ENCODE assay signal across 11 cellular contexts in the genomic region with DNA sequence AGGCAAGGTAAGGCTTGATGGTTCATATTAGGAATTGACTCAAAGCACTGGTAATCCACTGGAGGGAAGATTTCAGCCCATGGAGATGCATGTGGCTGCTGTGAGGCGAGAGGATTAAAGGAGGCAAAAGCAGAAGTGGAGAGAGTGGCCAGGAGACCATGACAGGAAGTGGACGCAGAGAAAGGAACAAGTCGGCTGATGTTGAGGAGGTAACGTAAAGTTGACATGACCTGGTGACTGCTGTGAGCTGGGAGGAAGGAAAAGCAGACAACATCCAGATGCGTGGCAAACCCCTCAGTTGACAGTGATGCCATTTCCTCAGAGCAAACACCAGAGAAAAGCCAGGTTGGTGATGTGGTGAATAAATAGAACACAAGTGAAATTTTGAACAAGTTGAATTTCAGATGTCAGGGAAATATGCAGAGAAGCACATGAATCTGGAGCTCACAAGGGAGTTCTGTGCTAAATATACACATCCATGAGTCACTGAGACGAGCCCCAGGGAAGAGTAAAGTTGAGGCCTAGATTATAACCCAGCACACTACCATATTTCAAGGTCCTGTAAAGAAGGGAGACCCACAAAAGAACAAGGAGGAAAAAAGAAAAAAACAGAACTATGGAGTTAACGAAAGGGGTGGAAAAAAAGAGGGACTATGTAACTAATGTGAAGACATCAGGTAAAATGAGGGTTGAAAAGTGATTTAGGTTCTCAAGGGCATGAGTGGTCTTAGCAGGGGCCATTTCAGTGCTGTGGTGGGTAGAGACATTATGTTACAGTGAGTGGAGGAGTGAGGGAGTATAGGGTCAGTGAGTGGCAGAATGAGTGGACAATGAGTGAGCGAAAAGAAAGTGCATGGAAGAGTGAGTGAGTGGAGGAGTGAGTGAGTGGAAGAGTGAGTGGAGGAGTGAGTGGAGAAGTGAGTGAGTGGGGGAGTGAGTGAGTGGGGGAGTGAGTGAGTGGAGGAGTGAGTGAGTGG.
DNase-seq lines count a peak whose midpoint lies in the region; ATAC-seq, FAIRE-seq and TF ChIP-seq lines count a peak whose summit lies in the region.
"Had no signal": no experiment of that assay in that cellular context is flagged by ENCODE, and none has a peak within 500 bp of the region (broad histone marks: within the 10 kb centered on the region; RNA-seq: fewer than 3 reads in every experiment).

No MANE protein-coding gene starts in this region.

- FAIRE-seq in H1 (lab: Jason Lieb, UNC) = no peak

- no peak overlapping the region for H3K4me2 ChIP-seq in H1 (ENCODE audit: insufficient read depth in 1 of 2, low read depth in 2 of 2, low read length in 2 of 2)

- TF ChIP-seq POLR2A in H1 (IDR thresholded peaks at IDR 0.05; ENCODE audit: control extremely low read depth in 1 of 2, low read depth in 2 of 2, low read length in 2 of 2) = no peak

- no peak overlapping the region for H2AFZ ChIP-seq in H1 (ENCODE audit: low read length)

- no peak overlapping the region for H3K56ac ChIP-seq in H1 (replicated peaks; ENCODE audit: insufficient read length, low read depth, low read length)

- no peak overlapping the region for H3K4me3 ChIP-seq in HL-60 (replicated peaks; ENCODE audit: insufficient read depth, low read length)
- H3K4me3 ChIP-seq in H1 (ENCODE audit: extremely low read depth in 1 of 4, insufficient read depth in 2 of 4, low read depth in 3 of 4, low read length in 4 of 4) = no peak overlapping the region
- H3K4me3 ChIP-seq: coronary artery had no signal

- no peaks in the 10 kb centered on the region; a peak in 1 of 4 replicates for H3K9me3 ChIP-seq in H1 (ENCODE audit: insufficient read depth in 2 of 2, low read depth in 1 of 2, low read length in 1 of 2)

- no peaks in the 10 kb centered on the region for H3K79me2 ChIP-seq in H1 (ENCODE audit: control insufficient read depth in 1 of 2, insufficient read depth in 2 of 2, low read length in 2 of 2)

- H3K79me1 ChIP-seq in H1 (ENCODE audit: low read depth, low read length) = no peaks in the 10 kb centered on the region

- no peaks in the 10 kb centered on the region for H3K36me3 ChIP-seq in H1 (ENCODE audit: control insufficient read depth in 2 of 4, insufficient read depth in 4 of 4, low read length in 3 of 4)

- no peak overlapping the region for H3K4ac ChIP-seq in H1 (replicated peaks; ENCODE audit: insufficient read length, low read depth, low read length)

- H3K14ac ChIP-seq in H1 (ENCODE audit: insufficient read length) = no peak overlapping the region

- H4K5ac ChIP-seq in H1 (ENCODE audit: insufficient read length, low read depth, low read length) = no peak overlapping the region

- POLR2A ChIA-PET in H1 (lab: Charles Lee; ENCODE audit: partially characterized antibody) = no interaction called here

- no peak for TF ChIP-seq EP300 in H1 (IDR thresholded peaks at IDR 0.05; ENCODE audit: borderline replicate concordance in 1 of 2, low read depth in 2 of 2, low read length in 2 of 2)

- no peak for TF ChIP-seq RAD21 in H1 (IDR thresholded peaks at IDR 0.05 in 1 of 2, conservative IDR thresholded peaks at IDR 0.05 in 1 of 2; ENCODE audit: low read depth in 2 of 2, low read length in 2 of 2)

- no peaks in the 10 kb centered on the region for H4K20me1 ChIP-seq in H1 (replicated peaks in 1 of 2; ENCODE audit: control insufficient read depth in 1 of 2, insufficient read depth in 2 of 2, low read length in 2 of 2)

- H2BK12ac ChIP-seq in H1 (ENCODE audit: low read depth, low read length) = no peak overlapping the region

- peaks cover 10% of the 10 kb centered on the region; the same call in 1 of the 2 replicates for H3K23me2 ChIP-seq in H1 (ENCODE audit: low read depth, low read length)

- CTCF ChIA-PET in H1 (lab: Charles Lee; ENCODE audit: partially characterized antibody) = interaction anchor here (4.5 kb wide), 1 partner anchor 15 kb away, joined by 22 read pairs; no protein-coding TSS in a partner anchor

- no peak overlapping the region for H3K9ac ChIP-seq in H1 (replicated peaks in 1 of 4; ENCODE audit: extremely low read depth in 1 of 4, low read depth in 3 of 4, low read length in 3 of 4)

- H3K27me3 ChIP-seq in HL-60 (ENCODE audit: insufficient read depth, poor library complexity, severe bottlenecking) (no peaks in the 10 kb centered on the region), H1 (replicated peaks in 1 of 4; ENCODE audit: control insufficient read depth in 3 of 4, extremely low read depth in 1 of 4, insufficient read depth in 3 of 4, low read length in 3 of 4) (no peaks in the 10 kb centered on the region)

- ATAC-seq in GM21423 (IDR thresholded peaks at IDR 0.05; ENCODE audit: unreplicated experiment) = peak; percentile 57

- H3K27ac ChIP-seq in HL-60 (replicated peaks) (peak overlapping the region; percentile 9), H1 (ENCODE audit: low read depth, low read length) (no peak overlapping the region)
- H3K27ac ChIP-seq: coronary artery had no signal

- no peak overlapping the region for H2BK120ac ChIP-seq in H1 (replicated peaks; ENCODE audit: low read depth, low read length)

- no peak overlapping the region for H4K91ac ChIP-seq in H1 (replicated peaks; ENCODE audit: insufficient read length, low read length)

- H2BK20ac ChIP-seq in H1 (ENCODE audit: low read length) = no peak overlapping the region

- no peak overlapping the region for H3K23ac ChIP-seq in H1 (ENCODE audit: insufficient read length)

- H3K18ac ChIP-seq in H1 (ENCODE audit: extremely low read depth, low read length) = no peak overlapping the region

- DNase-seq in CD1c-positive myeloid dendritic cell (ENCODE audit: extremely low spot score) (peak; percentile 61), HL-60 (ENCODE audit: low read depth in 1 of 2, low spot score in 1 of 2) (peak; percentile 31 to 81), H1 (ENCODE audit: low read depth in 1 of 2, low spot score in 2 of 2) (no peak), iPS-NIHi11 (ENCODE audit: low spot score) (no peak), NCI-H524 (lab: John Stamatoyannopoulos, UW) (no peak), RKO (ENCODE audit: low spot score) (no peak)
- no peak for DNase-seq in stimulated activated naive CD4-positive, alpha-beta T cell (lab: John Stamatoyannopoulos, UW)
- DNase-seq: islet precursor cell, NCI-H446 treated with DMSO at 0.1 percent for 48 hours had no signal

- H3K4me1 ChIP-seq in H1 (replicated peaks in 1 of 4; ENCODE audit: control insufficient read depth in 3 of 4, insufficient read depth in 4 of 4, low read length in 3 of 4) = peaks cover 0 to 2% (median 0%) of the 10 kb centered on the region in 4 experiments; a peak in 1 of 7 replicates

- WGBS in H1 (ENCODE audit: extremely low coverage in 1 of 2, insufficient coverage in 1 of 2, insufficient read length in 1 of 2, insufficient replicate concordance in 2 of 2, low coverage in 1 of 2, low lambda C conversion rate in 2 of 2, missing lambda C conversion rate in 1 of 2), 2 experiments = 88 to 100% methylated on average over 1 to 8 of the region's 8 CpGs

- H2AK5ac ChIP-seq in H1 (ENCODE audit: low read depth, low read length) = no peak overlapping the region; the same call in 1 of the 2 replicates

- H4K8ac ChIP-seq in H1 (ENCODE audit: extremely low read depth, insufficient read depth, low read length) = no peak overlapping the region

- no peak overlapping the region for H2BK5ac ChIP-seq in H1 (ENCODE audit: low read depth, low read length)

- H2BK15ac ChIP-seq in H1 (ENCODE audit: low read length) = no peak overlapping the region

- no peak for TF ChIP-seq CTCF in HL-60 (IDR thresholded peaks at IDR 0.05; ENCODE audit: insufficient read depth, low read length)
- TF ChIP-seq CTCF in H1 (IDR thresholded peaks at IDR 0.05; ENCODE audit: control extremely low read depth in 1 of 3, insufficient read depth in 1 of 3, low read depth in 1 of 3, low read length in 3 of 3) = no peak

TF ChIP-seq in H1, 55 proteins besides CTCF, POLR2A, EP300 and RAD21:
- TF ChIP-seq CBX5 (IDR thresholded peaks at IDR 0.05; ENCODE audit: low read depth, low read length) (no peak), ASH2L (IDR thresholded peaks at IDR 0.05; ENCODE audit: low read length) (peak; percentile 97)

Comparison
In these comparisons a context has a peak if more than half of its experiments do, and no peak if none do; other contexts are left out.
1. DNase-seq: peak in CD1c-positive myeloid dendritic cell (single experiment) and HL-60 (2 of 2); none in H1 (0 of 2), iPS-NIHi11 (single experiment), NCI-H524 (0 of 2), stimulated activated naive CD4-positive, alpha-beta T cell (0 of 6) and RKO (single experiment).